In the genomic region with DNA sequence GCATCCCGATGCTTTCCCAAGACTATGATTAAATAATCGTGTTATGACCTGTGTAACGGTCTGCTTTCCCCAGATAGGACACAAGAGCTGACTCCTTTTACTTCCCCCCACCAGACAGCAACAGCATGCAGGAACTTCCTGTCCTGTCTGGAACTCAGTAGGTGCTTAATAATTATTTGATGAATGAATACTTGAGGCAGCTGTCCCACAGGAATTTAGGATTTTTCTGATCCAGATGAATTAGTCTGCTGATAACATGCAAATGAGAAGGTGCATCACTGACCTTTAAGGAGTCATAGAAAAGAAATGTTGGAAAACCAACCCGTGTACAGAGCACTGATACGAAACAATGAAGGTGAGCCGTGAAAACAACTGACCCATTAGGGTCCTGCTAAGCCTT, we compare ENCODE assay signal across 27 cellular contexts.
"Had no signal": no experiment of that assay in that cellular context is flagged by ENCODE, and none has a peak within 500 bp of the region (broad histone marks: within the 10 kb centered on the region; RNA-seq: fewer than 3 reads in every experiment).

No MANE protein-coding gene starts in this region.

- H3K4me3 ChIP-seq: esophagus muscularis mucosa, heart left ventricle, left lung, lower lobe of right lung, pancreas, psoas muscle, right atrium auricular region, stomach, thyroid gland, upper lobe of left lung had no signal

- H3K9me3 ChIP-seq: esophagus muscularis mucosa, heart left ventricle, left lung, lower lobe of right lung, pancreas, psoas muscle, right atrium auricular region, stomach, thyroid gland, upper lobe of left lung had no signal

- H3K36me3 ChIP-seq: esophagus muscularis mucosa, heart left ventricle, left lung, lower lobe of right lung, pancreas, right atrium auricular region, stomach, thyroid gland, upper lobe of left lung had no signal

- H3K27ac ChIP-seq: esophagus muscularis mucosa, foreskin keratinocyte, heart left ventricle, left lung, lower lobe of right lung, pancreas, psoas muscle, right atrium auricular region, stomach, thyroid gland, upper lobe of left lung had no signal

- H3K4me1 ChIP-seq: lower lobe of right lung, pancreas, psoas muscle, right atrium auricular region, thyroid gland, upper lobe of left lung had no signal

- DNase-seq: activated CD4-positive, alpha-beta T cell treated with anti-CD3 and anti-CD28 coated beads for 36 hours; activated CD4-positive, alpha-beta T cell treated with anti-CD3 and anti-CD28 coated beads, Interleukin-2, amount 50 U/mL, for 4 hours; activated CD4-positive, CD25-positive, alpha-beta regulatory T cell; activated naive CD4-positive, alpha-beta T cell; activated T-cell treated with anti-CD3 and anti-CD28 coated beads for 4 hours; activated T-cell treated with anti-CD3 and anti-CD28 coated beads, Interleukin-2, amount 50 U/mL, for 72 hours; aorta; caudate nucleus; cortex of kidney; effector memory CD8-positive, alpha-beta T cell; foreskin keratinocyte; heart left ventricle; hypothalamus; left lung; lower lobe of right lung; mesenchymal stem cell; pancreas; psoas muscle; stimulated activated CD4-positive, alpha-beta T cell treated with anti-CD3 and anti-CD28 coated beads, Interleukin-15, amount 100 ng/mL, for 24 hours; stimulated activated CD4-positive, alpha-beta T cell treated with anti-CD3 and anti-CD28 coated beads, Interleukin-2, amount 100 ng/mL, for 24 hours; stimulated activated naive B cell treated with anti-CD40 and anti-IgM and Interleukin-4, amounts not matched to agents 10 μg/mL and 1 μg/mL and 100 μg/mL, for 72 hours; stomach; T-helper 2 cell; thyroid gland; upper lobe of left lung had no signal

- H3K27me3 ChIP-seq: esophagus muscularis mucosa, foreskin keratinocyte, heart left ventricle, left lung, pancreas, right atrium auricular region, stomach, thyroid gland, upper lobe of left lung had no signal

- FAIRE-seq: pancreas had no signal
